Comparison of ENCODE assay signal across 3 cellular contexts in the genomic region with DNA sequence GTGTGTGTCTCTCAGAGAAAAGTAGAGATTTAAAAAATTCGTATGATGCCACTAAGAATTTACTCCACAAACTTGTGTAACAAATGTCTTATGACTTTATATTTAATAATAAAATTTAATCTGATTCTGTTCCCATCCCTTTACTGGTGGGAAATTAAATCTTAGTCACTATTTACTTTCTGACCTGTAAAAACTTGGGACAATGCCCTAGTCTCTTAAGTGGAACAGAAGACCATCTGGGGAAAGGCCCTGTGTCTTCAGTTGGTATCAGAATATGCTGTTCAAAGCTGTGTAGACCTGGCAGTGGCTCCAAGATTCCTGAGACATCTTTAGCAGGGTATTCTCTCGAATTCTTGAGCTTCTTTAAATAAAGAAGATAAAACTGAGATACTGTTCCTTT.
"Had no signal": no experiment of that assay in that cellular context is flagged by ENCODE, and none has a peak within 500 bp of the region (broad histone marks: within the 10 kb centered on the region; RNA-seq: fewer than 3 reads in every experiment).

No MANE protein-coding gene starts in this region.

- ATAC-seq: GM12878 had no signal

- DNase-seq: GDM1, GF-D8 had no signal

- H3K4me3 ChIP-seq: GM12878 had no signal
